In genomic region chr1:31509124-31510072, GRCh38 we compare ENCODE assay signal across 1 cellular context.
A peak's percentile ranks its signal among the peaks of the same experiment; 100 is the strongest.
TF ChIP-seq lines count a peak whose summit lies in the region.

No MANE protein-coding gene starts in this region.

TF ChIP-seq in HepG2, 621 proteins besides CTCF, POLR2A, EP300 and RAD21 (continued from another document and continues in another):
- no peak for TF ChIP-seq ATF7 (IDR thresholded peaks at IDR 0.05)
- TF ChIP-seq ATF7 (CRISPR knock-in tag; IDR thresholded peaks at IDR 0.05), result no peak; the same call in 1 of the 2 replicates
- peak; percentile 61; the same call in 1 of the 2 replicates for TF ChIP-seq ZNF878 (CRISPR knock-in tag; IDR thresholded peaks at IDR 0.05)
- TF ChIP-seq, protein P1, sequence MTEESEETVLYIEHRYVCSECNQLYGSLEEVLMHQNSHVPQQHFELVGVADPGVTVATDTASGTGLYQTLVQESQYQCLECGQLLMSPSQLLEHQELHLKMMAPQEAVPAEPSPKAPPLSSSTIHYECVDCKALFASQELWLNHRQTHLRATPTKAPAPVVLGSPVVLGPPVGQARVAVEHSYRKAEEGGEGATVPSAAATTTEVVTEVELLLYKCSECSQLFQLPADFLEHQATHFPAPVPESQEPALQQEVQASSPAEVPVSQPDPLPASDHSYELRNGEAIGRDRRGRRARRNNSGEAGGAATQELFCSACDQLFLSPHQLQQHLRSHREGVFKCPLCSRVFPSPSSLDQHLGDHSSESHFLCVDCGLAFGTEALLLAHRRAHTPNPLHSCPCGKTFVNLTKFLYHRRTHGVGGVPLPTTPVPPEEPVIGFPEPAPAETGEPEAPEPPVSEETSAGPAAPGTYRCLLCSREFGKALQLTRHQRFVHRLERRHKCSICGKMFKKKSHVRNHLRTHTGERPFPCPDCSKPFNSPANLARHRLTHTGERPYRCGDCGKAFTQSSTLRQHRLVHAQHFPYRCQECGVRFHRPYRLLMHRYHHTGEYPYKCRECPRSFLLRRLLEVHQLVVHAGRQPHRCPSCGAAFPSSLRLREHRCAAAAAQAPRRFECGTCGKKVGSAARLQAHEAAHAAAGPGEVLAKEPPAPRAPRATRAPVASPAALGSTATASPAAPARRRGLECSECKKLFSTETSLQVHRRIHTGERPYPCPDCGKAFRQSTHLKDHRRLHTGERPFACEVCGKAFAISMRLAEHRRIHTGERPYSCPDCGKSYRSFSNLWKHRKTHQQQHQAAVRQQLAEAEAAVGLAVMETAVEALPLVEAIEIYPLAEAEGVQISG (CRISPR knock-in tag; IDR thresholded peaks at IDR 0.05), result peak; percentile 78; the same call in 1 of the 2 replicates
- TF ChIP-seq, protein P2, sequence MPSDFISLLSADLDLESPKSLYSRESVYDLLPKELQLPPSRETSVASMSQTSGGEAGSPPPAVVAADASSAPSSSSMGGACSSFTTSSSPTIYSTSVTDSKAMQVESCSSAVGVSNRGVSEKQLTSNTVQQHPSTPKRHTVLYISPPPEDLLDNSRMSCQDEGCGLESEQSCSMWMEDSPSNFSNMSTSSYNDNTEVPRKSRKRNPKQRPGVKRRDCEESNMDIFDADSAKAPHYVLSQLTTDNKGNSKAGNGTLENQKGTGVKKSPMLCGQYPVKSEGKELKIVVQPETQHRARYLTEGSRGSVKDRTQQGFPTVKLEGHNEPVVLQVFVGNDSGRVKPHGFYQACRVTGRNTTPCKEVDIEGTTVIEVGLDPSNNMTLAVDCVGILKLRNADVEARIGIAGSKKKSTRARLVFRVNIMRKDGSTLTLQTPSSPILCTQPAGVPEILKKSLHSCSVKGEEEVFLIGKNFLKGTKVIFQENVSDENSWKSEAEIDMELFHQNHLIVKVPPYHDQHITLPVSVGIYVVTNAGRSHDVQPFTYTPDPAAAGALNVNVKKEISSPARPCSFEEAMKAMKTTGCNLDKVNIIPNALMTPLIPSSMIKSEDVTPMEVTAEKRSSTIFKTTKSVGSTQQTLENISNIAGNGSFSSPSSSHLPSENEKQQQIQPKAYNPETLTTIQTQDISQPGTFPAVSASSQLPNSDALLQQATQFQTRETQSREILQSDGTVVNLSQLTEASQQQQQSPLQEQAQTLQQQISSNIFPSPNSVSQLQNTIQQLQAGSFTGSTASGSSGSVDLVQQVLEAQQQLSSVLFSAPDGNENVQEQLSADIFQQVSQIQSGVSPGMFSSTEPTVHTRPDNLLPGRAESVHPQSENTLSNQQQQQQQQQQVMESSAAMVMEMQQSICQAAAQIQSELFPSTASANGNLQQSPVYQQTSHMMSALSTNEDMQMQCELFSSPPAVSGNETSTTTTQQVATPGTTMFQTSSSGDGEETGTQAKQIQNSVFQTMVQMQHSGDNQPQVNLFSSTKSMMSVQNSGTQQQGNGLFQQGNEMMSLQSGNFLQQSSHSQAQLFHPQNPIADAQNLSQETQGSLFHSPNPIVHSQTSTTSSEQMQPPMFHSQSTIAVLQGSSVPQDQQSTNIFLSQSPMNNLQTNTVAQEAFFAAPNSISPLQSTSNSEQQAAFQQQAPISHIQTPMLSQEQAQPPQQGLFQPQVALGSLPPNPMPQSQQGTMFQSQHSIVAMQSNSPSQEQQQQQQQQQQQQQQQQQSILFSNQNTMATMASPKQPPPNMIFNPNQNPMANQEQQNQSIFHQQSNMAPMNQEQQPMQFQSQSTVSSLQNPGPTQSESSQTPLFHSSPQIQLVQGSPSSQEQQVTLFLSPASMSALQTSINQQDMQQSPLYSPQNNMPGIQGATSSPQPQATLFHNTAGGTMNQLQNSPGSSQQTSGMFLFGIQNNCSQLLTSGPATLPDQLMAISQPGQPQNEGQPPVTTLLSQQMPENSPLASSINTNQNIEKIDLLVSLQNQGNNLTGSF (CRISPR knock-in tag; IDR thresholded peaks at IDR 0.05), result no peak
- no peak for TF ChIP-seq SMARCC2 (IDR thresholded peaks at IDR 0.05)
- peak; percentile 45; the same call in 1 of the 2 replicates for TF ChIP-seq MYC (CRISPR knock-in tag; IDR thresholded peaks at IDR 0.05; ENCODE audit: borderline replicate concordance)
- TF ChIP-seq PRMT3 (CRISPR knock-in tag; IDR thresholded peaks at IDR 0.05; ENCODE audit: borderline replicate concordance, low read depth), result no peak
- no peak for TF ChIP-seq SMC3 (IDR thresholded peaks at IDR 0.05; ENCODE audit: low read length)
- TF ChIP-seq, protein P3, sequence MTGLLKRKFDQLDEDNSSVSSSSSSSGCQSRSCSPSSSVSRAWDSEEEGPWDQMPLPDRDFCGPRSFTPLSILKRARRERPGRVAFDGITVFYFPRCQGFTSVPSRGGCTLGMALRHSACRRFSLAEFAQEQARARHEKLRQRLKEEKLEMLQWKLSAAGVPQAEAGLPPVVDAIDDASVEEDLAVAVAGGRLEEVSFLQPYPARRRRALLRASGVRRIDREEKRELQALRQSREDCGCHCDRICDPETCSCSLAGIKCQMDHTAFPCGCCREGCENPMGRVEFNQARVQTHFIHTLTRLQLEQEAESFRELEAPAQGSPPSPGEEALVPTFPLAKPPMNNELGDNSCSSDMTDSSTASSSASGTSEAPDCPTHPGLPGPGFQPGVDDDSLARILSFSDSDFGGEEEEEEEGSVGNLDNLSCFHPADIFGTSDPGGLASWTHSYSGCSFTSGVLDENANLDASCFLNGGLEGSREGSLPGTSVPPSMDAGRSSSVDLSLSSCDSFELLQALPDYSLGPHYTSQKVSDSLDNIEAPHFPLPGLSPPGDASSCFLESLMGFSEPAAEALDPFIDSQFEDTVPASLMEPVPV (CRISPR knock-in tag; IDR thresholded peaks at IDR 0.05), result peak; percentile 66; the same call in 1 of the 2 replicates
- TF ChIP-seq FOXO1 (CRISPR knock-in tag; IDR thresholded peaks at IDR 0.05), result peak; percentile 93
- no peak for TF ChIP-seq REL (CRISPR knock-in tag; conservative IDR thresholded peaks at IDR 0.05)
- TF ChIP-seq, protein P4, sequence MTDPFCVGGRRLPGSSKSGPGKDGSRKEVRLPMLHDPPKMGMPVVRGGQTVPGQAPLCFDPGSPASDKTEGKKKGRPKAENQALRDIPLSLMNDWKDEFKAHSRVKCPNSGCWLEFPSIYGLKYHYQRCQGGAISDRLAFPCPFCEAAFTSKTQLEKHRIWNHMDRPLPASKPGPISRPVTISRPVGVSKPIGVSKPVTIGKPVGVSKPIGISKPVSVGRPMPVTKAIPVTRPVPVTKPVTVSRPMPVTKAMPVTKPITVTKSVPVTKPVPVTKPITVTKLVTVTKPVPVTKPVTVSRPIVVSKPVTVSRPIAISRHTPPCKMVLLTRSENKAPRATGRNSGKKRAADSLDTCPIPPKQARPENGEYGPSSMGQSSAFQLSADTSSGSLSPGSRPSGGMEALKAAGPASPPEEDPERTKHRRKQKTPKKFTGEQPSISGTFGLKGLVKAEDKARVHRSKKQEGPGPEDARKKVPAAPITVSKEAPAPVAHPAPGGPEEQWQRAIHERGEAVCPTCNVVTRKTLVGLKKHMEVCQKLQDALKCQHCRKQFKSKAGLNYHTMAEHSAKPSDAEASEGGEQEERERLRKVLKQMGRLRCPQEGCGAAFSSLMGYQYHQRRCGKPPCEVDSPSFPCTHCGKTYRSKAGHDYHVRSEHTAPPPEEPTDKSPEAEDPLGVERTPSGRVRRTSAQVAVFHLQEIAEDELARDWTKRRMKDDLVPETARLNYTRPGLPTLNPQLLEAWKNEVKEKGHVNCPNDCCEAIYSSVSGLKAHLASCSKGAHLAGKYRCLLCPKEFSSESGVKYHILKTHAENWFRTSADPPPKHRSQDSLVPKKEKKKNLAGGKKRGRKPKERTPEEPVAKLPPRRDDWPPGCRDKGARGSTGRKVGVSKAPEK (CRISPR knock-in tag; IDR thresholded peaks at IDR 0.05; ENCODE audit: borderline replicate concordance), result peak; percentile 42; the same call in 1 of the 2 replicates
- no peak for TF ChIP-seq HNRNPK (IDR thresholded peaks at IDR 0.05; ENCODE audit: low read depth, low read length, poor library complexity, severe bottlenecking)
- TF ChIP-seq, protein P5, sequence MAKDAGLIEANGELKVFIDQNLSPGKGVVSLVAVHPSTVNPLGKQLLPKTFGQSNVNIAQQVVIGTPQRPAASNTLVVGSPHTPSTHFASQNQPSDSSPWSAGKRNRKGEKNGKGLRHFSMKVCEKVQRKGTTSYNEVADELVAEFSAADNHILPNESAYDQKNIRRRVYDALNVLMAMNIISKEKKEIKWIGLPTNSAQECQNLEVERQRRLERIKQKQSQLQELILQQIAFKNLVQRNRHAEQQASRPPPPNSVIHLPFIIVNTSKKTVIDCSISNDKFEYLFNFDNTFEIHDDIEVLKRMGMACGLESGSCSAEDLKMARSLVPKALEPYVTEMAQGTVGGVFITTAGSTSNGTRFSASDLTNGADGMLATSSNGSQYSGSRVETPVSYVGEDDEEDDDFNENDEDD (CRISPR knock-in tag; IDR thresholded peaks at IDR 0.05; ENCODE audit: borderline replicate concordance), result no peak; the same call in 1 of the 2 replicates
- TF ChIP-seq, protein P6, sequence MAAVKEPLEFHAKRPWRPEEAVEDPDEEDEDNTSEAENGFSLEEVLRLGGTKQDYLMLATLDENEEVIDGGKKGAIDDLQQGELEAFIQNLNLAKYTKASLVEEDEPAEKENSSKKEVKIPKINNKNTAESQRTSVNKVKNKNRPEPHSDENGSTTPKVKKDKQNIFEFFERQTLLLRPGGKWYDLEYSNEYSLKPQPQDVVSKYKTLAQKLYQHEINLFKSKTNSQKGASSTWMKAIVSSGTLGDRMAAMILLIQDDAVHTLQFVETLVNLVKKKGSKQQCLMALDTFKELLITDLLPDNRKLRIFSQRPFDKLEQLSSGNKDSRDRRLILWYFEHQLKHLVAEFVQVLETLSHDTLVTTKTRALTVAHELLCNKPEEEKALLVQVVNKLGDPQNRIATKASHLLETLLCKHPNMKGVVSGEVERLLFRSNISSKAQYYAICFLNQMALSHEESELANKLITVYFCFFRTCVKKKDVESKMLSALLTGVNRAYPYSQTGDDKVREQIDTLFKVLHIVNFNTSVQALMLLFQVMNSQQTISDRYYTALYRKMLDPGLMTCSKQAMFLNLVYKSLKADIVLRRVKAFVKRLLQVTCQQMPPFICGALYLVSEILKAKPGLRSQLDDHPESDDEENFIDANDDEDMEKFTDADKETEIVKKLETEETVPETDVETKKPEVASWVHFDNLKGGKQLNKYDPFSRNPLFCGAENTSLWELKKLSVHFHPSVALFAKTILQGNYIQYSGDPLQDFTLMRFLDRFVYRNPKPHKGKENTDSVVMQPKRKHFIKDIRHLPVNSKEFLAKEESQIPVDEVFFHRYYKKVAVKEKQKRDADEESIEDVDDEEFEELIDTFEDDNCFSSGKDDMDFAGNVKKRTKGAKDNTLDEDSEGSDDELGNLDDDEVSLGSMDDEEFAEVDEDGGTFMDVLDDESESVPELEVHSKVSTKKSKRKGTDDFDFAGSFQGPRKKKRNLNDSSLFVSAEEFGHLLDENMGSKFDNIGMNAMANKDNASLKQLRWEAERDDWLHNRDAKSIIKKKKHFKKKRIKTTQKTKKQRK (IDR thresholded peaks at IDR 0.05; ENCODE audit: low read length), result no peak
- no peak for TF ChIP-seq CAMTA2 (CRISPR knock-in tag; IDR thresholded peaks at IDR 0.05; ENCODE audit: borderline replicate concordance)
- no peak for TF ChIP-seq ZNF343 (CRISPR knock-in tag; IDR thresholded peaks at IDR 0.05)
- TF ChIP-seq HIVEP1 (CRISPR knock-in tag; IDR thresholded peaks at IDR 0.05), result peak; percentile 97
- no peak for TF ChIP-seq ZNF510 (CRISPR knock-in tag; IDR thresholded peaks at IDR 0.05; ENCODE audit: low read depth)
- no peak for TF ChIP-seq JDP2 (CRISPR knock-in tag; IDR thresholded peaks at IDR 0.05; ENCODE audit: borderline replicate concordance)
- TF ChIP-seq BCLAF1 (IDR thresholded peaks at IDR 0.05), result no peak
- TF ChIP-seq ZNF562 (CRISPR knock-in tag; IDR thresholded peaks at IDR 0.05; ENCODE audit: borderline replicate concordance), result no peak
- no peak for TF ChIP-seq HNRNPH1 (optimal IDR thresholded peaks at IDR 0.05; ENCODE audit: low read depth, low read length)
- no peak for TF ChIP-seq SATB2 (CRISPR knock-in tag; IDR thresholded peaks at IDR 0.05)
- no peak for TF ChIP-seq NBN (conservative IDR thresholded peaks at IDR 0.05)
- no peak for TF ChIP-seq FOXO4 (CRISPR knock-in tag; conservative IDR thresholded peaks at IDR 0.05)
- no peak for TF ChIP-seq ETS1 (CRISPR knock-in tag; IDR thresholded peaks at IDR 0.05)
- no peak for TF ChIP-seq NFIB (CRISPR knock-in tag; IDR thresholded peaks at IDR 0.05; ENCODE audit: borderline replicate concordance)
- peak; percentile 76 for TF ChIP-seq PPARG (CRISPR knock-in tag; conservative IDR thresholded peaks at IDR 0.05)
- TF ChIP-seq ZNF230 (CRISPR knock-in tag; IDR thresholded peaks at IDR 0.05), result peak; percentile 80; the same call in 1 of the 2 replicates
- no peak for TF ChIP-seq KDM2A (CRISPR knock-in tag; IDR thresholded peaks at IDR 0.05; ENCODE audit: borderline replicate concordance, low read depth)
